Comparison of ENCODE assay signal across 1 cellular context in the genomic region with DNA sequence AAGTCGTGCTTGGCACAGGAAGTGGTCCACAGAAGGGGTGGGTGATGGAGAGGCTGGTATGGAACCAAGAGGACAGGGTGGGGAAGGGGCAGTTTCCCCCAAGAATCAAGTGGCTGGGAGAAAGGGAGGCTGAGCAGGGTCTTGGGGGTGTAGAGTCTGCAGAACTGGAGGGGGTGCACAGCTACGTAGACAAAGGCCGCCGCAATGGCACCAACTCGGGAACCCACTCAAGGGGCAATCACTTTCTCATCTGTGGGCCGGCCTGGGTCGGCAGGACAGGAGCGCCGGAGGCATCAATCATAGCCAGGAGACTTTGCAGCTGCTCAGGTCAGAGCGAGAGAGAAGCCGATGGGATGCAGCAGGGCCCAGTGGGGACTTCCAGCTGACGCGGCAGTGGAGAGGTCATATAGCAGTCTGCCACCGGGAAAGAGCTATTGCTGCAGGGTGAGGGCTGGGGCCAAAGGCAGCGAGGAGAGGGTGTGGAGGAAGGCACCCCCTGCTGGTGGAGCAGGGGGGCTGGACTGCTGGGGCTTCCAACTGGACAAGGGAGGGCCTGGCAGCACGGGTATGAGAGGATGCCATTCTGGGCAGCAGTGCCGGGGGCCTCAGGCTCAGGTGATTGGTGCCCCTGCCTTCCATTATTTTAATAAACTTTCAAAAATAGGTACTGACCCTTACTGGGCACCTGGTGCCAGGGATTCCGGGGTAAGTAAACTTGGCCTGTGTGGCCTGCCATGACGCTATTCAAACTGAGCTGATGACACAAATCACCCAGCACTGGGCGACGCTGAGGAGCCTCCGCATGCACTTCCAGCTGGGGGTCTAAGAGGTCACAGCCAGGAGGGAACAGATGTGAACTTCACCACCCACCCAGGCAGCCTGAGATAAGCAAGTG.
TF ChIP-seq lines count a peak whose summit lies in the region.

No MANE protein-coding gene starts in this region.

TF ChIP-seq in liver, 16 proteins besides CTCF, POLR2A, EP300 and RAD21 (continued from another document):
- TF ChIP-seq, protein P1, sequence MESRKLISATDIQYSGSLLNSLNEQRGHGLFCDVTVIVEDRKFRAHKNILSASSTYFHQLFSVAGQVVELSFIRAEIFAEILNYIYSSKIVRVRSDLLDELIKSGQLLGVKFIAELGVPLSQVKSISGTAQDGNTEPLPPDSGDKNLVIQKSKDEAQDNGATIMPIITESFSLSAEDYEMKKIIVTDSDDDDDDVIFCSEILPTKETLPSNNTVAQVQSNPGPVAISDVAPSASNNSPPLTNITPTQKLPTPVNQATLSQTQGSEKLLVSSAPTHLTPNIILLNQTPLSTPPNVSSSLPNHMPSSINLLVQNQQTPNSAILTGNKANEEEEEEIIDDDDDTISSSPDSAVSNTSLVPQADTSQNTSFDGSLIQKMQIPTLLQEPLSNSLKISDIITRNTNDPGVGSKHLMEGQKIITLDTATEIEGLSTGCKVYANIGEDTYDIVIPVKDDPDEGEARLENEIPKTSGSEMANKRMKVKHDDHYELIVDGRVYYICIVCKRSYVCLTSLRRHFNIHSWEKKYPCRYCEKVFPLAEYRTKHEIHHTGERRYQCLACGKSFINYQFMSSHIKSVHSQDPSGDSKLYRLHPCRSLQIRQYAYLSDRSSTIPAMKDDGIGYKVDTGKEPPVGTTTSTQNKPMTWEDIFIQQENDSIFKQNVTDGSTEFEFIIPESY (IDR thresholded peaks at IDR 0.05), result no peak
- TF ChIP-seq JUND (IDR thresholded peaks at IDR 0.05) (no peak), HNF4G (IDR thresholded peaks at IDR 0.05) (no peak)
